Comparison of ENCODE assay signal across 3 cellular contexts in genomic region chr1:44357710-44358109, GRCh38.
TF ChIP-seq lines count a peak whose summit lies in the region.

No MANE protein-coding gene starts in this region.

TF ChIP-seq in GM23338, 12 proteins besides CTCF, POLR2A, EP300 and RAD21 (continues in another document):
- TF ChIP-seq NANOG (IDR thresholded peaks at IDR 0.05; ENCODE audit: borderline replicate concordance): no peak
- TF ChIP-seq ETS1 (IDR thresholded peaks at IDR 0.05): no peak
- no peak for TF ChIP-seq POLR2AphosphoS5 (IDR thresholded peaks at IDR 0.05; ENCODE audit: low read depth)
- TF ChIP-seq CREB1 (CRISPR knock-in tag; IDR thresholded peaks at IDR 0.05; ENCODE audit: low read depth): no peak
- no peak for TF ChIP-seq JUNB (IDR thresholded peaks at IDR 0.05; ENCODE audit: unreplicated experiment)
- TF ChIP-seq REST (IDR thresholded peaks at IDR 0.05; ENCODE audit: unreplicated experiment): no peak
- TF ChIP-seq ZNF331 (CRISPR knock-in tag; IDR thresholded peaks at IDR 0.05; ENCODE audit: low read depth): no peak
- no peak for TF ChIP-seq EZH2phosphoT487 (IDR thresholded peaks at IDR 0.05; ENCODE audit: unreplicated experiment)
- TF ChIP-seq STAT1 (IDR thresholded peaks at IDR 0.05; ENCODE audit: unreplicated experiment): no peak
- TF ChIP-seq ZNF114 (CRISPR knock-in tag; IDR thresholded peaks at IDR 0.05): no peak
- no peak for TF ChIP-seq EZH2 (IDR thresholded peaks at IDR 0.05; ENCODE audit: low read depth, unreplicated experiment)

TF ChIP-seq in WTC11, 78 proteins besides CTCF, POLR2A, EP300 and RAD21:
- TF ChIP-seq, protein P1, sequence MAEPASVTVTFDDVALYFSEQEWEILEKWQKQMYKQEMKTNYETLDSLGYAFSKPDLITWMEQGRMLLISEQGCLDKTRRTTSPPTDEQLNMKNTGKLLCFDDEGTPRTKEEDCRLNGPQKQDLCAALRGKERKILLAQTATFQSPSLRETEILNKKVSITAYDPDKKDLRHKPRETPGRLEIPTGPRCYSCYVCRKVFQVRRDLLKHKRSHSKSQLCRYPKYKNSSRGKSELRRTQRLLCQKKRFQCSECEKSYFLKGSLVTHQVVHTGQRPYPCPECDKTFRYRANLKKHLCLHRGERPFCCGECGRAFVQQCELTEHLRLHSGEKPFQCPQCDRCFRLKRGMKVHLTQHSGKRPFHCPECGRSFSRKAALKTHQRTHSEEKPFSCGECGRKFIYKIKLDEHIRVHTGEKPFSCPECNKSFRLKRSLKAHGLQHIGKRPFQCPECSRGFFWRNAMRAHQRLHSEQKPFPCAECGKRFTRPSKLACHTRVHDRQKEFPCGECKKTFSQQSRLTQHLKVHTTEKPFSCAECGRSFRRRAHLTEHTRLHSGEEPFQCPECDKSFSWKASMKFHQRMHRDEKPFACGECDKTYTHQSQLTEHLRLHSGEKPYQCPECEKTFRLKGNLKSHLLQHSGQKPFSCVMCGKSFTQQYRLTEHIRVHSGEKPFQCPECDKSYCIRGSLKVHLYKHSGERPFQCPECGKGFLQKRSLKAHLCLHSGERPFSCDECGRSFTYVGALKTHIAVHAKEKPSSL (CRISPR knock-in tag; conservative IDR thresholded peaks at IDR 0.05): no peak
- TF ChIP-seq ZNF121 (CRISPR knock-in tag; IDR thresholded peaks at IDR 0.05): no peak

TF ChIP-seq in H1, 55 proteins besides CTCF, POLR2A, EP300 and RAD21:
- TF ChIP-seq GABPA (IDR thresholded peaks at IDR 0.05; ENCODE audit: borderline replicate concordance, insufficient read depth, low read length): no peak
- TF ChIP-seq CEBPB (IDR thresholded peaks at IDR 0.05; ENCODE audit: low read depth, low read length): no peak
- TF ChIP-seq TCF12 (IDR thresholded peaks at IDR 0.05; ENCODE audit: low read depth, low read length): no peak
- no peak for TF ChIP-seq KDM4A (IDR thresholded peaks at IDR 0.05; ENCODE audit: low read depth, low read length, severe bottlenecking)
- no peak for TF ChIP-seq KDM1A (IDR thresholded peaks at IDR 0.05; ENCODE audit: borderline replicate concordance, low read length)
